In genomic region chr4:1249731-1250526, GRCh38 we compare ENCODE assay signal across 8 cellular contexts. TPM values are rescaled to one million over a fixed set of nuclear protein-coding genes. Genes with fewer than 3 reads are reported as not detected.
A peak's percentile ranks its signal among the peaks of the same experiment; 100 is the strongest.
DNase-seq lines count a peak whose midpoint lies in the region; ATAC-seq and TF ChIP-seq lines count a peak whose summit lies in the region.

No MANE protein-coding gene starts in this region.

- no peak for TF ChIP-seq CTCF in SK-N-SH (IDR thresholded peaks at IDR 0.05)
- no peak for TF ChIP-seq CTCF in coronary artery (IDR thresholded peaks at IDR 0.05)

- peaks cover 3% of the 10 kb centered on the region; the same call in 1 of the 2 replicates for H3K9me3 ChIP-seq in SK-N-SH

- H2AFZ ChIP-seq in SK-N-SH (ENCODE audit: low read depth), result peak overlapping the region; percentile 84

- 57% methylated on average over 28 of the region's 39 CpGs for WGBS in SK-N-SH (ENCODE audit: low lambda C conversion rate)

- H3K9me2 ChIP-seq in SK-N-SH, result no peaks in the 10 kb centered on the region

- H3K27ac ChIP-seq in SK-N-SH (ENCODE audit: low read depth in 2 of 2, low read length in 1 of 2) (peak overlapping the region; percentile 76 to 95), coronary artery (peak overlapping the region; percentile 90 to 99)

- peaks cover 25% of the 10 kb centered on the region for H4K20me1 ChIP-seq in SK-N-SH (ENCODE audit: insufficient read depth)

- CTCF ChIA-PET in SK-N-SH (lab: Yijun Ruan, JAX), result interaction anchor here (0.7 to 3.8 kb wide), 9 partner anchors 13 to 380 kb away, joined by 3 to 14 read pairs (median 3); no protein-coding TSS in a partner anchor

- no peaks in the 10 kb centered on the region for H3K27me3 ChIP-seq in SK-N-SH (ENCODE audit: insufficient read depth)

- no peak for TF ChIP-seq RAD21 in SK-N-SH (IDR thresholded peaks at IDR 0.05; ENCODE audit: low read length)

- peaks cover 4 to 20% of the 10 kb centered on the region in 2 experiments for H3K36me3 ChIP-seq in SK-N-SH (replicated peaks in 1 of 2; ENCODE audit: control insufficient read depth in 1 of 2, insufficient read depth in 2 of 2, low read length in 1 of 2)

- peaks cover 41% of the 10 kb centered on the region for H3K79me2 ChIP-seq in SK-N-SH (ENCODE audit: insufficient read depth)

- peaks cover 10 to 31% of the 10 kb centered on the region in 2 experiments; a peak in 3 of 4 replicates for H3K4me1 ChIP-seq in SK-N-SH (ENCODE audit: control insufficient read depth in 1 of 2, insufficient read depth in 2 of 2, low read depth in 1 of 2, low read length in 1 of 2)

- POLR2A ChIA-PET in SK-N-SH (lab: Yijun Ruan, JAX), result interaction anchor here (2.3 to 2.8 kb wide), 2 partner anchors 17 to 96 kb away, joined by 6 to 15 read pairs; partner anchors contain the start of gene UVSSA

- peak overlapping the region; percentile 82 for H3K9ac ChIP-seq in SK-N-SH

- DNase-seq in SK-N-SH (peak; percentile 13), T-helper 9 cell (peak; percentile 49), coronary artery (ENCODE audit: low spot score) (peak; percentile 79), medulla oblongata (ENCODE audit: extremely low spot score) (peak; percentile 33), NCI-H2227 treated with DMSO at 0.1 percent for 48 hours (lab: John Stamatoyannopoulos, UW) (no peak)
- peak; percentile 27 for DNase-seq in stimulated activated CD8-positive, alpha-beta memory T cell treated with anti-CD3 and anti-CD28 coated beads, Interleukin-7, amount 100 ng/mL, for 24 hours (ENCODE audit: low read depth)

- H3K4me2 ChIP-seq in SK-N-SH, result peak overlapping the region; percentile 78

- no peaks in the 10 kb centered on the region for H3F3A ChIP-seq in SK-N-SH (replicated peaks; ENCODE audit: insufficient read depth)

- peak overlapping the region; percentile 67 to 73 for H3K4me3 ChIP-seq in SK-N-SH (ENCODE audit: low read depth in 2 of 2, low read length in 1 of 2)
- peak overlapping the region; percentile 79 for H3K4me3 ChIP-seq in coronary artery

- TF ChIP-seq EP300 in SK-N-SH (IDR thresholded peaks at IDR 0.05; ENCODE audit: borderline replicate concordance in 1 of 2, low read depth in 1 of 2, low read length in 1 of 2), result no peak

- ATAC-seq in SK-N-SH treated with all-trans-retinoic acid at 6 μM for 48 hours, result no peak
- peak; percentile 2 for ATAC-seq in HG03135 (IDR thresholded peaks at IDR 0.05; ENCODE audit: unreplicated experiment)

TF ChIP-seq in SK-N-SH, 30 proteins besides CTCF, POLR2A, EP300 and RAD21 (continues in another document):
- TF ChIP-seq RXRA (IDR thresholded peaks at IDR 0.05; ENCODE audit: borderline replicate concordance, low read depth), result no peak
- TF ChIP-seq REST (IDR thresholded peaks at IDR 0.05; ENCODE audit: low read depth, low read length), result no peak
- TF ChIP-seq RCOR1 (IDR thresholded peaks at IDR 0.05; ENCODE audit: low read length), result no peak
- no peak for TF ChIP-seq TEAD4 (IDR thresholded peaks at IDR 0.05; ENCODE audit: borderline replicate concordance, insufficient read depth)
- TF ChIP-seq FOSL2 (IDR thresholded peaks at IDR 0.05; ENCODE audit: borderline replicate concordance, low read depth), result no peak
- no peak for TF ChIP-seq NRF1 (IDR thresholded peaks at IDR 0.05; ENCODE audit: low read depth, low read length)

TF ChIP-seq in SK-N-SH treated with all-trans-retinoic acid at 6 μM for 48 hours, 23 proteins besides CTCF, POLR2A, EP300 and RAD21:
- no peak for TF ChIP-seq GLIS3 (CRISPR knock-in tag; IDR thresholded peaks at IDR 0.05)
- TF ChIP-seq ZFP30 (CRISPR knock-in tag; IDR thresholded peaks at IDR 0.05), result no peak
- no peak for TF ChIP-seq BACH2 (CRISPR knock-in tag; IDR thresholded peaks at IDR 0.05; ENCODE audit: borderline replicate concordance)
- no peak for TF ChIP-seq CSDC2 (CRISPR knock-in tag; IDR thresholded peaks at IDR 0.05)
- no peak for TF ChIP-seq PPARA (CRISPR knock-in tag; IDR thresholded peaks at IDR 0.05; ENCODE audit: borderline replicate concordance)

RNA-seq across cellular contexts. Expression of gene CTBP1, which starts 1.0 kb away (rescaled TPM):
- polyA plus RNA-seq in SK-N-SH (2012; rRNA removed), result 158 and 183 TPM in 2 replicates
- polyA plus RNA-seq in SK-N-SH (2012; cell fraction: cytosol; rRNA removed), result 73.8 and 122 TPM in 2 replicates
- polyA plus RNA-seq in SK-N-SH (2012; cell fraction: nucleus; rRNA removed), result 419 and 467 TPM in 2 replicates

RNA-seq across cellular contexts. Expression of gene MAEA, which starts 39.8 kb away (rescaled TPM):
- 123 and 128 TPM in 2 replicates for polyA plus RNA-seq in SK-N-SH (2012; rRNA removed)
- 64.4 and 85.4 TPM in 2 replicates for polyA plus RNA-seq in SK-N-SH (2012; cell fraction: cytosol; rRNA removed)
- polyA plus RNA-seq in SK-N-SH (2012; cell fraction: nucleus; rRNA removed), result 196 and 274 TPM in 2 replicates
